ENCODE assay signal across 14 cellular contexts in the genomic region with DNA sequence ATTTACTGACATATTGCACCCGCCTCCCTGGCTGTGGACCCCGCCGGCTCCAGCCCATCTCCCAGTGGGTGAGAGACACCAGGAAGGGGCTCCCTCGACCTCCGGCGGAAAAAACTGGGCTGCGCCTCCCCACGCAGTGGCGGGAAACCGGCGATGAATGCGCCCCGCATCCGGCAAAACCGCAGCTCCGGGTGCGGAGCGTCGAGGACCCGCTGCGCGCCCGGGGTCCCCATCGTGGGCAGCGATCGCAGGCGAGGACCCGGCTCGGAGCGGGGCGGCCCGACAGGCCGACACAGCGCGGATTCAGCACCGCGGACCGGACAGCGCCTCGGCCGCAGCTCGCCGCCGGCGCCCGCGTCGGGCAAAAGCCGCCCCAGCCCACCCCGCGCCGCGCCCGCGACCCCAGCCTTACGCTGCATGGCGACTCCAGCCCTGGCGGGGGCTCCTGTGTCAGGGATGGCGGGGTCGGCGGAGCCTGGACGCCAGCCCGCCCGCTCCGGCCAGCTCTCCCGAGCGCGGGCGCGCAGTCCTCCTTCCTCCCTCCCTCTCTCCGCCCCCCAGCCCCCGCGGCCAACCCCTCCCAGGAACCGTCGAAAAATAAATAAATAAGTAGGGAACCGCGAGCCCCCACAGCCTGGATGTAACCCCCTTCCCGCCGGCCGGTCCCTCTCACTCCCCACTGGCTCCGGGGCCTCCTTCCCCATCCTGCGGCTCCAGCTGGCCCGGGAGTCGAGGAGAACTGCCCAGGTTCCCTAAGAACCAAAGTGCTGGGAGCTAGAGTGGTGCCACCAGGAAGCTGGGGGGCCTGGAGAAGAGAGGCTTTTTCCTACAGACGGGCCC. TPM values are rescaled to one million over a fixed set of nuclear protein-coding genes. Genes with fewer than 3 reads are reported as not detected.
DNase-seq lines count a peak whose midpoint lies in the region; ATAC-seq and TF ChIP-seq lines count a peak whose summit lies in the region.
"Had no signal": no experiment of that assay in that cellular context is flagged by ENCODE, and none has a peak within 500 bp of the region (broad histone marks: within the 10 kb centered on the region; RNA-seq: fewer than 3 reads in every experiment).

No MANE protein-coding gene starts in this region.

- H3K27ac ChIP-seq in right atrium auricular region (no peak overlapping the region), mammary epithelial cell (ENCODE audit: insufficient read depth, low read depth, low read length) (no peak overlapping the region)
- H3K27ac ChIP-seq: prostate gland had no signal

- ATAC-seq in Right ventricle myocardium inferior (no peak), GM19463 (IDR thresholded peaks at IDR 0.05; ENCODE audit: unreplicated experiment) (no peak)
- no peak for ATAC-seq in activated naive CD8-positive, alpha-beta T cell treated with anti-CD3 and anti-CD28 coated beads, Interleukin-2, amount 50 U/mL, for 24 hours
- ATAC-seq in stimulated activated naive B cell treated with anti-CD40 and anti-IgM and Interleukin-4, amounts not matched to agents 10 μg/mL and 1 μg/mL and 100 μg/mL, for 72 hours (replicated peaks): no peak
- ATAC-seq: effector memory CD8-positive, alpha-beta T cell had no signal

- intact Hi-C loops in Right ventricle myocardium inferior (cut with DNase I): no loop called here
- intact Hi-C loops in mammary epithelial cell (cut with micrococcal nuclease): no loop called here

- TF ChIP-seq CTCF in right atrium auricular region (IDR thresholded peaks at IDR 0.05): no peak
- TF ChIP-seq CTCF in mammary epithelial cell (conservative IDR thresholded peaks at IDR 0.05 in 1 of 2, IDR thresholded peaks at IDR 0.05 in 1 of 2; ENCODE audit: extremely low read depth in 1 of 2, insufficient read depth in 1 of 2, low read depth in 1 of 2, low read length in 2 of 2): no peak

- no peaks in the 10 kb centered on the region for H3K9me3 Mint-ChIP-seq in activated naive CD8-positive, alpha-beta T cell treated with anti-CD3 and anti-CD28 coated beads, Interleukin-2, amount 50 U/mL, for 24 hours
- no peaks in the 10 kb centered on the region for H3K9me3 Mint-ChIP-seq in stimulated activated naive B cell treated with anti-CD40 and anti-IgM and Interleukin-4, amounts not matched to agents 10 μg/mL and 1 μg/mL and 100 μg/mL, for 72 hours
- H3K9me3 Mint-ChIP-seq: effector memory CD8-positive, alpha-beta T cell had no signal

- CTCF ChIA-PET in mammary epithelial cell (lab: Charles Lee; ENCODE audit: low non-redundant PET): no interaction called here

- no peaks in the 10 kb centered on the region for H3K79me2 ChIP-seq in mammary epithelial cell (ENCODE audit: insufficient read depth, low read length)

- no peak overlapping the region for H3K4me3 Mint-ChIP-seq in activated naive CD8-positive, alpha-beta T cell treated with anti-CD3 and anti-CD28 coated beads, Interleukin-2, amount 50 U/mL, for 24 hours
- H3K4me3 Mint-ChIP-seq in stimulated activated naive B cell treated with anti-CD40 and anti-IgM and Interleukin-4, amounts not matched to agents 10 μg/mL and 1 μg/mL and 100 μg/mL, for 72 hours: no peak overlapping the region
- H3K4me3 Mint-ChIP-seq: brain; effector memory CD8-positive, alpha-beta T cell had no signal

- in situ Hi-C loops in mammary epithelial cell (cut with MboI; ENCODE audit: low sequenced_read_pairs in 2 of 2): no loop called here

- H3K36me3 Mint-ChIP-seq in activated naive CD8-positive, alpha-beta T cell treated with anti-CD3 and anti-CD28 coated beads, Interleukin-2, amount 50 U/mL, for 24 hours (ENCODE audit: low read depth): peaks cover 4% of the 10 kb centered on the region
- H3K36me3 Mint-ChIP-seq in stimulated activated naive B cell treated with anti-CD40 and anti-IgM and Interleukin-4, amounts not matched to agents 10 μg/mL and 1 μg/mL and 100 μg/mL, for 72 hours: peaks cover 9 to 12% of the 10 kb centered on the region in 2 donors

- H3K4me1 ChIP-seq in right atrium auricular region (peaks cover 0 to 21% of the 10 kb centered on the region in 2 donors), iPS-15b (ENCODE audit: control insufficient read depth, insufficient read depth, low read length) (no peaks in the 10 kb centered on the region), mammary epithelial cell (ENCODE audit: insufficient read depth, low read length) (peaks cover 13% of the 10 kb centered on the region)
- H3K4me1 ChIP-seq: prostate gland had no signal

- no TSS peak for BruUV-seq in mammary epithelial cell (replicated peaks; lab: Mats Ljungman, UMichigan)

- peaks cover 23 to 69% of the 10 kb centered on the region in 2 donors for H3K27me3 ChIP-seq in right atrium auricular region
- H3K27me3 ChIP-seq in iPS-15b (ENCODE audit: control insufficient read depth, insufficient read depth, low read length): peaks cover 70% of the 10 kb centered on the region
- H3K27me3 ChIP-seq in mammary epithelial cell (ENCODE audit: insufficient read depth, low read length): peaks cover 69% of the 10 kb centered on the region

- H3K4me3 ChIP-seq in right atrium auricular region (no peak overlapping the region), iPS-15b (ENCODE audit: low read depth, low read length) (peak overlapping the region; percentile 26), mammary epithelial cell (replicated peaks in 1 of 3; ENCODE audit: insufficient read depth in 1 of 3, low read depth in 2 of 3, low read length in 3 of 3) (no peak overlapping the region)
- H3K4me3 ChIP-seq: prostate gland had no signal

- WGBS in mammary epithelial cell (ENCODE audit: low coverage, missing lambda C conversion rate): 4% methylated on average over 4 of the region's 85 CpGs

- no peak overlapping the region for H3K4me2 ChIP-seq in mammary epithelial cell (ENCODE audit: insufficient read depth, low read depth, low read length)

- no peak overlapping the region for H2AFZ ChIP-seq in mammary epithelial cell (ENCODE audit: low read depth, low read length)

- DNase-seq in Right ventricle myocardium inferior (ENCODE audit: missing footprints) (peak; percentile 40), right atrium auricular region (ENCODE audit: low spot score) (no peak), pons (ENCODE audit: low spot score) (no peak), mammary epithelial cell (no peak)
- peak; percentile 25 for DNase-seq in activated naive CD8-positive, alpha-beta T cell treated with anti-CD3 and anti-CD28 coated beads, Interleukin-2, amount 50 U/mL, for 24 hours
- no peak for DNase-seq in stimulated activated naive B cell treated with anti-CD40 and anti-IgM and Interleukin-4, amounts not matched to agents 10 μg/mL and 1 μg/mL and 100 μg/mL, for 72 hours
- DNase-seq: activated CD4-positive, CD25-positive, alpha-beta regulatory T cell treated with anti-CD3 and anti-CD28 coated beads, Interleukin-2, amount 50 U/mL, for 72 hours; effector memory CD8-positive, alpha-beta T cell; NCI-H2081 treated with DMSO at 0.1 percent for 48 hours had no signal

- dilution Hi-C loops in mammary epithelial cell (cut with HindIII; ENCODE audit: low sequenced_read_pairs): no loop called here

- no peak overlapping the region for H3K27ac Mint-ChIP-seq in activated naive CD8-positive, alpha-beta T cell treated with anti-CD3 and anti-CD28 coated beads, Interleukin-2, amount 50 U/mL, for 24 hours
- peak overlapping the region; percentile 42 for H3K27ac Mint-ChIP-seq in stimulated activated naive B cell treated with anti-CD40 and anti-IgM and Interleukin-4, amounts not matched to agents 10 μg/mL and 1 μg/mL and 100 μg/mL, for 72 hours
- H3K27ac Mint-ChIP-seq: brain; effector memory CD8-positive, alpha-beta T cell had no signal

- H3K36me3 ChIP-seq in right atrium auricular region (no peaks in the 10 kb centered on the region), iPS-15b (ENCODE audit: control insufficient read depth, insufficient read depth, low read length) (no peaks in the 10 kb centered on the region), mammary epithelial cell (ENCODE audit: insufficient read depth, low read length) (no peaks in the 10 kb centered on the region)
- H3K36me3 ChIP-seq: prostate gland had no signal

- H3K4me1 Mint-ChIP-seq in activated naive CD8-positive, alpha-beta T cell treated with anti-CD3 and anti-CD28 coated beads, Interleukin-2, amount 50 U/mL, for 24 hours: peaks cover 4% of the 10 kb centered on the region
- peaks cover 18 to 44% of the 10 kb centered on the region in 2 donors for H3K4me1 Mint-ChIP-seq in stimulated activated naive B cell treated with anti-CD40 and anti-IgM and Interleukin-4, amounts not matched to agents 10 μg/mL and 1 μg/mL and 100 μg/mL, for 72 hours

- peaks cover 46% of the 10 kb centered on the region for H3K27me3 Mint-ChIP-seq in activated naive CD8-positive, alpha-beta T cell treated with anti-CD3 and anti-CD28 coated beads, Interleukin-2, amount 50 U/mL, for 24 hours
- H3K27me3 Mint-ChIP-seq in stimulated activated naive B cell treated with anti-CD40 and anti-IgM and Interleukin-4, amounts not matched to agents 10 μg/mL and 1 μg/mL and 100 μg/mL, for 72 hours: peaks cover 39 to 77% of the 10 kb centered on the region in 2 donors

- H3K9ac ChIP-seq in iPS-15b (ENCODE audit: low read depth, low read length) (no peak overlapping the region), mammary epithelial cell (ENCODE audit: insufficient read depth, low read length) (no peak overlapping the region)

- peaks cover 9% of the 10 kb centered on the region for H4K20me1 ChIP-seq in mammary epithelial cell (ENCODE audit: insufficient read depth, low read length)

- H3K9me3 ChIP-seq in right atrium auricular region: no peaks in the 10 kb centered on the region
- no peaks in the 10 kb centered on the region for H3K9me3 ChIP-seq in iPS-15b (ENCODE audit: control insufficient read depth, insufficient read depth, low read length)
- H3K9me3 ChIP-seq in mammary epithelial cell (replicated peaks; ENCODE audit: insufficient read depth, low read length): no peaks in the 10 kb centered on the region
- H3K9me3 ChIP-seq: prostate gland had no signal

RNA-seq across cellular contexts. Expression of a gene that starts 3.1 kb away (rescaled TPM):
- total RNA-seq in Right ventricle myocardium inferior (not detected), right atrium auricular region (under 1 TPM in 1 of 2 donors, not detected in 1; 0.16 TPM), mammary epithelial cell (not detected)
- not detected for polyA plus RNA-seq in mammary epithelial cell
- polyA minus RNA-seq in mammary epithelial cell: not detected
- total RNA-seq: ureter had no signal

RNA-seq across cellular contexts. Expression of a gene that starts 43.8 kb away (rescaled TPM):
- total RNA-seq in Right ventricle myocardium inferior: 8.3 TPM
- 1 to 10 TPM; 3.2 to 6.3 TPM for total RNA-seq in right atrium auricular region
- 10 to 100 TPM; 14.8 to 21.3 TPM for total RNA-seq in mammary epithelial cell
- polyA plus RNA-seq in mammary epithelial cell: 12.3 TPM
- 22.2 TPM for polyA minus RNA-seq in mammary epithelial cell

Comparison
In these comparisons a context has a peak if more than half of its experiments do, and no peak if none do; other contexts are left out.
1. DNase-seq: peak in Right ventricle myocardium inferior (single experiment) and activated naive CD8-positive, alpha-beta T cell treated with anti-CD3 and anti-CD28 coated beads, Interleukin-2, amount 50 U/mL, for 24 hours (single experiment); none in right atrium auricular region (single experiment), stimulated activated naive B cell treated with anti-CD40 and anti-IgM and Interleukin-4, amounts not matched to agents 10 μg/mL and 1 μg/mL and 100 μg/mL, for 72 hours (single experiment), pons (single experiment) and mammary epithelial cell (single experiment).